ENCODE assay signal across 1 cellular context in genomic region chr22:24555496-24556253, GRCh38.
TF ChIP-seq lines count a peak whose summit lies in the region.

TSS of gene SNRPD3 (plus strand) at chr22:24555999. CDS start at chr22:24557675, 1,676 bp downstream.

TF ChIP-seq in HepG2, 621 proteins besides CTCF, POLR2A, EP300 and RAD21 (continued from another document and continues in another):
- TF ChIP-seq ZBTB40 (IDR thresholded peaks at IDR 0.05) (peak; percentile 76), ZBTB40 (CRISPR knock-in tag; IDR thresholded peaks at IDR 0.05) (peak; percentile 86), ZFP41 (CRISPR knock-in tag; IDR thresholded peaks at IDR 0.05; ENCODE audit: borderline replicate concordance) (peak; percentile 45; the same call in 1 of the 2 replicates), NFYC (CRISPR knock-in tag; IDR thresholded peaks at IDR 0.05) (peak; percentile 66), PHF5A (CRISPR knock-in tag; IDR thresholded peaks at IDR 0.05; ENCODE audit: low read depth, unreplicated experiment) (no peak), SMAD3 (CRISPR knock-in tag; IDR thresholded peaks at IDR 0.05) (peak; percentile 94), ZNF605 (CRISPR knock-in tag; IDR thresholded peaks at IDR 0.05) (peak; percentile 93), RNF2 (conservative IDR thresholded peaks at IDR 0.05; ENCODE audit: low read depth) (peak; percentile 71; the same call in 1 of the 2 replicates), SIN3B (IDR thresholded peaks at IDR 0.05; ENCODE audit: low read length) (peak; percentile 78), ZNF883 (CRISPR knock-in tag; IDR thresholded peaks at IDR 0.05; ENCODE audit: not compliant biosample characterization) (peak; percentile 94), CAMTA2 (CRISPR knock-in tag; IDR thresholded peaks at IDR 0.05; ENCODE audit: borderline replicate concordance) (peak; percentile 62; the same call in 1 of the 2 replicates), IRX3 (CRISPR knock-in tag; IDR thresholded peaks at IDR 0.05; ENCODE audit: borderline replicate concordance, low read depth) (0 out of 2 replicates have a peak, but pooled peaks have one; percentile 54), SIX1 (CRISPR knock-in tag; IDR thresholded peaks at IDR 0.05; ENCODE audit: borderline replicate concordance) (no peak), ISX (CRISPR knock-in tag; conservative IDR thresholded peaks at IDR 0.05) (no peak), SMYD3 (CRISPR knock-in tag; IDR thresholded peaks at IDR 0.05) (peak; percentile 80; the same call in 1 of the 2 replicates), GFI1 (CRISPR knock-in tag; IDR thresholded peaks at IDR 0.05; ENCODE audit: borderline replicate concordance) (peak; percentile 75; the same call in 1 of the 2 replicates), ZNF333 (CRISPR knock-in tag; IDR thresholded peaks at IDR 0.05; ENCODE audit: borderline replicate concordance) (peak; percentile 89; the same call in 1 of the 2 replicates), ZNF235 (CRISPR knock-in tag; IDR thresholded peaks at IDR 0.05; ENCODE audit: borderline replicate concordance) (peak; percentile 83; the same call in 1 of the 2 replicates), KDM2A (CRISPR knock-in tag; IDR thresholded peaks at IDR 0.05; ENCODE audit: borderline replicate concordance, low read depth) (peak; percentile 95), MEIS2 (CRISPR knock-in tag; IDR thresholded peaks at IDR 0.05) (no peak), RFXAP (CRISPR knock-in tag; IDR thresholded peaks at IDR 0.05; ENCODE audit: borderline replicate concordance) (peak; percentile 82; the same call in 1 of the 2 replicates), ZNF83 (CRISPR knock-in tag; IDR thresholded peaks at IDR 0.05; ENCODE audit: borderline replicate concordance) (peak; percentile 49; the same call in 1 of the 2 replicates), KAT7 (CRISPR knock-in tag; IDR thresholded peaks at IDR 0.05; ENCODE audit: borderline replicate concordance) (peak; percentile 79; the same call in 1 of the 2 replicates), PHF8 (CRISPR knock-in tag; IDR thresholded peaks at IDR 0.05) (peak; percentile 94), YEATS2 (CRISPR knock-in tag; IDR thresholded peaks at IDR 0.05; ENCODE audit: borderline replicate concordance) (peak; percentile 99), GPBP1L1 (CRISPR knock-in tag; IDR thresholded peaks at IDR 0.05) (no peak), BORCS8-MEF2B (CRISPR knock-in tag; IDR thresholded peaks at IDR 0.05) (peak; percentile 90; the same call in 1 of the 2 replicates), SRF (IDR thresholded peaks at IDR 0.05; ENCODE audit: low read depth, low read length) (peak; percentile 75), TBX3 (IDR thresholded peaks at IDR 0.05; ENCODE audit: borderline replicate concordance) (0 out of 2 replicates have a peak, but pooled peaks have one; percentile 35), SNAPC4 (CRISPR knock-in tag; IDR thresholded peaks at IDR 0.05) (peak; percentile 92; the same call in 1 of the 2 replicates), JUN (CRISPR knock-in tag; IDR thresholded peaks at IDR 0.05) (no peak), RFX1 (IDR thresholded peaks at IDR 0.05) (no peak), EEA1 (CRISPR knock-in tag; IDR thresholded peaks at IDR 0.05; ENCODE audit: borderline replicate concordance) (peak; percentile 98), PAF1 (CRISPR knock-in tag; IDR thresholded peaks at IDR 0.05) (no peak), SMARCC2 (IDR thresholded peaks at IDR 0.05) (no peak), CHCHD3 (CRISPR knock-in tag; IDR thresholded peaks at IDR 0.05) (no peak), DNMT1 (CRISPR knock-in tag; IDR thresholded peaks at IDR 0.05) (peak; percentile 55), ZKSCAN5 (CRISPR knock-in tag; IDR thresholded peaks at IDR 0.05) (no peak), ISL2 (CRISPR knock-in tag; IDR thresholded peaks at IDR 0.05) (peak; percentile 79), RARA (CRISPR knock-in tag; IDR thresholded peaks at IDR 0.05) (peak; percentile 34; the same call in 1 of the 2 replicates), XRCC5 (optimal IDR thresholded peaks at IDR 0.05; ENCODE audit: low read length) (peak; percentile 98), RFX3 (CRISPR knock-in tag; IDR thresholded peaks at IDR 0.05) (peak; percentile 20; the same call in 1 of the 2 replicates), RCOR2 (CRISPR knock-in tag; IDR thresholded peaks at IDR 0.05) (0 out of 2 replicates have a peak, but pooled peaks have one; percentile 24)
- TF ChIP-seq, protein P1, sequence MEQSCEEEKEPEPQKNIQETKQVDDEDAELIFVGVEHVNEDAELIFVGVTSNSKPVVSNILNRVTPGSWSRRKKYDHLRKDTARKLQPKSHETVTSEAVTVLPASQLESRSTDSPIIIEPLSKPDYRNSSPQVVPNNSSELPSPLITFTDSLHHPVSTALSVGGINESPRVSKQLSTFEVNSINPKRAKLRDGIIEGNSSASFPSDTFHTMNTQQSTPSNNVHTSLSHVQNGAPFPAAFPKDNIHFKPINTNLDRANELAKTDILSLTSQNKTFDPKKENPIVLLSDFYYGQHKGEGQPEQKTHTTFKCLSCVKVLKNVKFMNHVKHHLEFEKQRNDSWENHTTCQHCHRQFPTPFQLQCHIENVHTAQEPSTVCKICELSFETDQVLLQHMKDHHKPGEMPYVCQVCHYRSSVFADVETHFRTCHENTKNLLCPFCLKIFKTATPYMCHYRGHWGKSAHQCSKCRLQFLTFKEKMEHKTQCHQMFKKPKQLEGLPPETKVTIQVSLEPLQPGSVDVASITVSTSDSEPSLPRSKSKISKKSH (CRISPR knock-in tag; IDR thresholded peaks at IDR 0.05; ENCODE audit: borderline replicate concordance): peak; percentile 90
- TF ChIP-seq, protein P2, sequence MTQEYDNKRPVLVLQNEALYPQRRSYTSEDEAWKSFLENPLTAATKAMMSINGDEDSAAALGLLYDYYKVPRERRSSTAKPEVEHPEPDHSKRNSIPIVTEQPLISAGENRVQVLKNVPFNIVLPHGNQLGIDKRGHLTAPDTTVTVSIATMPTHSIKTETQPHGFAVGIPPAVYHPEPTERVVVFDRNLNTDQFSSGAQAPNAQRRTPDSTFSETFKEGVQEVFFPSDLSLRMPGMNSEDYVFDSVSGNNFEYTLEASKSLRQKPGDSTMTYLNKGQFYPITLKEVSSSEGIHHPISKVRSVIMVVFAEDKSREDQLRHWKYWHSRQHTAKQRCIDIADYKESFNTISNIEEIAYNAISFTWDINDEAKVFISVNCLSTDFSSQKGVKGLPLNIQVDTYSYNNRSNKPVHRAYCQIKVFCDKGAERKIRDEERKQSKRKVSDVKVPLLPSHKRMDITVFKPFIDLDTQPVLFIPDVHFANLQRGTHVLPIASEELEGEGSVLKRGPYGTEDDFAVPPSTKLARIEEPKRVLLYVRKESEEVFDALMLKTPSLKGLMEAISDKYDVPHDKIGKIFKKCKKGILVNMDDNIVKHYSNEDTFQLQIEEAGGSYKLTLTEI (CRISPR knock-in tag; conservative IDR thresholded peaks at IDR 0.05): no peak
- TF ChIP-seq, protein P3, sequence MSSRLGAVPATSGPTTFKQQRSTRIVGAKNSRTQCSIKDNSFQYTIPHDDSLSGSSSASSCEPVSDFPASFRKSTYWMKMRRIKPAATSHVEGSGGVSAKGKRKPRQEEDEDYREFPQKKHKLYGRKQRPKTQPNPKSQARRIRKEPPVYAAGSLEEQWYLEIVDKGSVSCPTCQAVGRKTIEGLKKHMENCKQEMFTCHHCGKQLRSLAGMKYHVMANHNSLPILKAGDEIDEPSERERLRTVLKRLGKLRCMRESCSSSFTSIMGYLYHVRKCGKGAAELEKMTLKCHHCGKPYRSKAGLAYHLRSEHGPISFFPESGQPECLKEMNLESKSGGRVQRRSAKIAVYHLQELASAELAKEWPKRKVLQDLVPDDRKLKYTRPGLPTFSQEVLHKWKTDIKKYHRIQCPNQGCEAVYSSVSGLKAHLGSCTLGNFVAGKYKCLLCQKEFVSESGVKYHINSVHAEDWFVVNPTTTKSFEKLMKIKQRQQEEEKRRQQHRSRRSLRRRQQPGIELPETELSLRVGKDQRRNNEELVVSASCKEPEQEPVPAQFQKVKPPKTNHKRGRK (CRISPR knock-in tag; IDR thresholded peaks at IDR 0.05): 0 out of 2 replicates have a peak, but pooled peaks have one; percentile 46
